Comparison of ENCODE assay signal across 26 cellular contexts in genomic region chr15:56948000-56948765, GRCh38. TPM values are rescaled to one million over a fixed set of nuclear protein-coding genes. Genes with fewer than 3 reads are reported as not detected.
A peak's percentile ranks its signal among the peaks of the same experiment; 100 is the strongest.
DNase-seq lines count a peak whose midpoint lies in the region; ATAC-seq, FAIRE-seq and TF ChIP-seq lines count a peak whose summit lies in the region.
"Had no signal": no experiment of that assay in that cellular context is flagged by ENCODE, and none has a peak within 500 bp of the region (broad histone marks: within the 10 kb centered on the region; RNA-seq: fewer than 3 reads in every experiment).

No MANE protein-coding gene starts in this region.

- RAD21 ChIA-PET in GM12878 (lab: Charles Lee; ENCODE audit: unreplicated experiment) = interaction anchor here (0.5 to 1.0 kb wide), 2 partner anchors 30 to 708 kb away, joined by 3 to 5 read pairs; partner anchors contain the start of gene TCF12

- BruUV-seq in GM12878 (replicated peaks; lab: Mats Ljungman, UMichigan) = no TSS peak

- no peak overlapping the region for H3K4me3 ChIP-seq in GM12878
- H3K4me3 ChIP-seq: lung, ovary, tibial nerve had no signal

- TF ChIP-seq EP300 in GM12878 (IDR thresholded peaks at IDR 0.05; ENCODE audit: borderline replicate concordance in 1 of 2, control insufficient read depth in 1 of 2, low read depth in 2 of 2, low read length in 2 of 2) = no peak

- peaks cover 3% of the 10 kb centered on the region for H3K9me3 ChIP-seq in GM12878 (replicated peaks; ENCODE audit: control insufficient read depth, insufficient read depth, low read length)
- H3K9me3 ChIP-seq: ovary had no signal

- H2AFZ ChIP-seq in GM12878 (ENCODE audit: control insufficient read depth, low read depth, low read length) = no peak overlapping the region

- H3K36me3 Mint-ChIP-seq in HFFc6 (ENCODE audit: low read depth) = peaks cover 21% of the 10 kb centered on the region

- H3K27ac Mint-ChIP-seq in HFFc6 = peak overlapping the region; percentile 56
- H3K27ac Mint-ChIP-seq: activated CD4-positive, alpha-beta T cell treated with anti-CD3 and anti-CD28 coated beads for 36 hours; activated naive CD4-positive, alpha-beta T cell treated with anti-CD3 and anti-CD28 coated beads, Interleukin-2, amount 50 U/mL, for 72 hours; endodermal cell had no signal

- no peak for TF ChIP-seq POLR2A in GM12878 (IDR thresholded peaks at IDR 0.05; ENCODE audit: low read depth, low read length)

- intact Hi-C loops in GM12878 (cut with micrococcal nuclease; ENCODE audit: unreplicated experiment) = no loop called here

- H3K4me1 ChIP-seq in GM12878 (ENCODE audit: control insufficient read depth, insufficient read depth, low read length) = peaks cover 15% of the 10 kb centered on the region

- POLR2A ChIA-PET in GM12878 (lab: Charles Lee) = no interaction called here

- H3K27me3 Mint-ChIP-seq in HFFc6 (ENCODE audit: insufficient read depth) = no peaks in the 10 kb centered on the region
- H3K27me3 Mint-ChIP-seq: activated CD4-positive, alpha-beta T cell treated with anti-CD3 and anti-CD28 coated beads for 36 hours; CD8-positive, alpha-beta memory T cell had no signal

- H3K4me3 Mint-ChIP-seq in HFFc6 = no peak overlapping the region
- H3K4me3 Mint-ChIP-seq: activated CD4-positive, alpha-beta T cell treated with anti-CD3 and anti-CD28 coated beads for 36 hours; activated T-cell treated with anti-CD3 and anti-CD28 coated beads, Interleukin-2, amount 50 U/mL, for 72 hours; endodermal cell had no signal

- over 99% methylated on average over 6 of the region's 6 CpGs for WGBS in GM12878 (ENCODE audit: insufficient coverage, insufficient replicate concordance, low lambda C conversion rate, missing lambda C conversion rate)

- no peaks in the 10 kb centered on the region for H4K20me1 ChIP-seq in GM12878 (ENCODE audit: control insufficient read depth, insufficient read depth)

- H3K9ac ChIP-seq in GM12878 (ENCODE audit: control insufficient read depth, insufficient read depth, low read length) = no peak overlapping the region

- no peak overlapping the region for H3K4me2 ChIP-seq in GM12878 (ENCODE audit: control insufficient read depth, insufficient read depth)

- in situ Hi-C loops in GM12878 (cut with MboI) = no loop called here

- TF ChIP-seq CTCF in HFFc6 (IDR thresholded peaks at IDR 0.05) (no peak), GM12878 (IDR thresholded peaks at IDR 0.05 in 2 of 3, conservative IDR thresholded peaks at IDR 0.05 in 1 of 3; ENCODE audit: control insufficient read depth in 2 of 3, extremely low read depth in 1 of 3, insufficient read depth in 1 of 3, low read depth in 3 of 3, low read length in 3 of 3) (no peak)

- SMC1A ChIA-PET in GM12878 (lab: Charles Lee; ENCODE audit: uncharacterized antibody, unreplicated experiment) = interaction anchor here (0.6 to 1.6 kb wide), 3 partner anchors 18 to 136 kb away, joined by 3 to 6 read pairs (median 3); no protein-coding TSS in a partner anchor

- DNase-seq in HFFc6 (no peak), GM12878 (ENCODE audit: low read depth, low spot score) (no peak), iris pigment epithelial cell (ENCODE audit: low read depth) (peak; percentile 71), renal cortical epithelial cell (ENCODE audit: low read depth) (peak; percentile 41), NCI-H82 treated with DMSO at 0.1 percent for 48 hours (lab: John Stamatoyannopoulos, UW; ENCODE audit: unreplicated experiment) (no peak), epidermal melanocyte (ENCODE audit: insufficient read length, low spot score) (no peak), NCI-H446 (lab: John Stamatoyannopoulos, UW) (no peak), SIG-M5 treated with dmso at 0.1 percent for 504 hours (lab: John Stamatoyannopoulos, UW; ENCODE audit: unreplicated experiment) (no peak)
- DNase-seq: activated CD4-positive, alpha-beta T cell treated with anti-CD3 and anti-CD28 coated beads for 36 hours; activated T-cell treated with anti-CD3 and anti-CD28 coated beads, Interleukin-2, amount 50 U/mL, for 72 hours; CD8-positive, alpha-beta memory T cell; endodermal cell; H7; NCI-H146; NCI-H2171; NCI-H526; ovary; stimulated activated CD4-positive, alpha-beta T cell treated with anti-CD3 and anti-CD28 coated beads, Interleukin-2, amount 100 ng/mL, for 24 hours; stimulated activated naive CD4-positive, alpha-beta T cell; SW 1271 had no signal

- FAIRE-seq in GM12878 (lab: Jason Lieb, UNC) = peak; percentile 7
- FAIRE-seq: colon, keratinocyte, TTC549 had no signal

- TF ChIP-seq RAD21 in GM12878 (IDR thresholded peaks at IDR 0.05; ENCODE audit: insufficient read depth, low read depth, low read length) = no peak

- H3K4me1 Mint-ChIP-seq in HFFc6 (ENCODE audit: low read depth) = peaks cover 32% of the 10 kb centered on the region
- H3K4me1 Mint-ChIP-seq: endodermal cell had no signal

- peaks cover 8% of the 10 kb centered on the region for H3K9me3 Mint-ChIP-seq in HFFc6

- H3K36me3 ChIP-seq in GM12878 (ENCODE audit: control insufficient read depth in 2 of 2, insufficient read depth in 2 of 2, low read length in 1 of 2) = no peaks in the 10 kb centered on the region; a peak in 1 of 4 replicates
- H3K36me3 ChIP-seq: ovary had no signal

- no peak overlapping the region for H3K27ac ChIP-seq in GM12878 (ENCODE audit: control insufficient read depth, insufficient read depth)
- H3K27ac ChIP-seq: ovary, tibial nerve had no signal

- H3K27me3 ChIP-seq in GM12878 (replicated peaks in 1 of 2; ENCODE audit: control insufficient read depth in 2 of 2, insufficient read depth in 2 of 2, low read length in 1 of 2) = no peaks in the 10 kb centered on the region
- H3K27me3 ChIP-seq: ovary, tibial nerve had no signal

- H3K79me2 ChIP-seq in GM12878 (ENCODE audit: control insufficient read depth, insufficient read depth, low read length) = peaks cover 41% of the 10 kb centered on the region

- ATAC-seq in GM12878 = no peak
- ATAC-seq: activated CD4-positive, alpha-beta T cell treated with anti-CD3 and anti-CD28 coated beads for 36 hours; activated naive CD4-positive, alpha-beta T cell treated with anti-CD3 and anti-CD28 coated beads, Interleukin-2, amount 50 U/mL, for 72 hours; activated T-cell treated with anti-CD3 and anti-CD28 coated beads, Interleukin-2, amount 50 U/mL, for 72 hours had no signal

- CTCF ChIA-PET in GM12878 (lab: Yijun Ruan, JAX) = interaction anchor here (0.6 to 1.8 kb wide), 3 partner anchors 19 to 151 kb away, joined by 3 to 4 read pairs (median 4); no protein-coding TSS in a partner anchor

TF ChIP-seq in GM12878, 131 proteins besides CTCF, POLR2A, EP300 and RAD21:
- TF ChIP-seq LARP7 (IDR thresholded peaks at IDR 0.05) (no peak), PAX8 (IDR thresholded peaks at IDR 0.05) (no peak), CBFB (IDR thresholded peaks at IDR 0.05; ENCODE audit: low read depth) (no peak), SMAD5 (IDR thresholded peaks at IDR 0.05; ENCODE audit: low read depth) (no peak), RBBP5 (conservative IDR thresholded peaks at IDR 0.05) (no peak), ZNF24 (IDR thresholded peaks at IDR 0.05) (no peak), BHLHE40 (IDR thresholded peaks at IDR 0.05; ENCODE audit: borderline replicate concordance in 1 of 2, low read depth in 2 of 2, low read length in 1 of 2) (no peak), HCFC1 (IDR thresholded peaks at IDR 0.05; ENCODE audit: low read length) (no peak), ZBED1 (IDR thresholded peaks at IDR 0.05; ENCODE audit: borderline replicate concordance) (no peak), ASH2L (IDR thresholded peaks at IDR 0.05; ENCODE audit: borderline replicate concordance, low read depth) (no peak), NR2F1 (conservative IDR thresholded peaks at IDR 0.05) (no peak), ZNF217 (IDR thresholded peaks at IDR 0.05) (no peak), EED (IDR thresholded peaks at IDR 0.05; ENCODE audit: low read depth) (no peak), WRNIP1 (IDR thresholded peaks at IDR 0.05; ENCODE audit: borderline replicate concordance, low read depth, low read length) (no peak), GABPA (IDR thresholded peaks at IDR 0.05; ENCODE audit: low read depth) (no peak)

RNA-seq across cellular contexts. Expression of gene TCF12, which starts 29.7 kb away (rescaled TPM):
- total RNA-seq in HFFc6 (2021; fragmentation: NEBNext Ultra II Directional; extraction: Animal tissue kit (Norgen Biotek cat#: 25700)) = 100 to 1,000 TPM; 106 to 200 (median 149) TPM
- 192 and 220 TPM in 2 replicates for total RNA-seq in GM12878 (2013; cell fraction: nucleolus; rRNA removed)
- 70.9 and 72.5 TPM in 2 replicates for total RNA-seq in GM12878 (2014; rRNA removed)
- 47.1 and 51.2 TPM in 2 replicates for total RNA-seq in GM12878 (2014; rRNA removed; fragmentation: Illumina TruSeq; extraction: Trizol)
- total RNA-seq in GM12878 (2021) = 66.5 and 68.1 TPM in 2 replicates
- polyA plus RNA-seq in GM12878 (2011; ENCODE audit: low read depth) = 8.0 TPM
- 43.4 and 69.3 TPM in 2 replicates for polyA plus RNA-seq in GM12878 (2011; rRNA removed)
- 52.1 and 60.9 TPM in 2 replicates for polyA plus RNA-seq in GM12878 (2011; cell fraction: cytosol; rRNA removed)
- polyA plus RNA-seq in GM12878 (2011; cell fraction: nucleus; rRNA removed) = 62.3 and 64.0 TPM in 2 replicates
- 13.1 and 20.3 TPM in 2 replicates for polyA plus RNA-seq in GM12878 (2012)
- 55.7 and 72.5 TPM in 2 replicates for polyA plus RNA-seq in GM12878 (2014; fragmentation: Illumina TruSeq; extraction: Trizol)
- 1 to 10 TPM; 8.2 to 9.0 TPM for polyA plus RNA-seq in GM12878 (2014; fragmentation: Nextera tagmentation; extraction: Ambion mirVana)
- 36.4 and 43.1 TPM in 2 replicates for polyA plus RNA-seq in GM12878 (2014; rRNA removed)
- polyA plus RNA-seq in GM12878 (2016; fragmentation: Nextera tagmentation; extraction: Ambion mirVana) = 10 to 100 TPM; 48.9 to 50.1 TPM
- 75.6 and 114 TPM in 2 replicates for polyA minus RNA-seq in GM12878 (2011; rRNA and poly(A)+ RNA removed)
- polyA minus RNA-seq in GM12878 (2011; cell fraction: cytosol; rRNA and poly(A)+ RNA removed) = 19.0 and 31.8 TPM in 2 replicates
- polyA minus RNA-seq in GM12878 (2011; cell fraction: nucleus; rRNA and poly(A)+ RNA removed) = 55.2 and 99.8 TPM in 2 replicates
- total RNA-seq in renal cortical epithelial cell = 34.7 and 87.6 TPM in 2 replicates

Comparison
In these comparisons a context has a peak if more than half of its experiments do, and no peak if none do; other contexts are left out.
1. DNase-seq: peak in iris pigment epithelial cell (single experiment) and renal cortical epithelial cell (single experiment); none in HFFc6 (single experiment), GM12878 (single experiment), NCI-H82 treated with DMSO at 0.1 percent for 48 hours (single experiment), epidermal melanocyte (single experiment), NCI-H446 (0 of 2) and SIG-M5 treated with dmso at 0.1 percent for 504 hours (single experiment).